ENCODE assay signal across 26 cellular contexts in the genomic region with DNA sequence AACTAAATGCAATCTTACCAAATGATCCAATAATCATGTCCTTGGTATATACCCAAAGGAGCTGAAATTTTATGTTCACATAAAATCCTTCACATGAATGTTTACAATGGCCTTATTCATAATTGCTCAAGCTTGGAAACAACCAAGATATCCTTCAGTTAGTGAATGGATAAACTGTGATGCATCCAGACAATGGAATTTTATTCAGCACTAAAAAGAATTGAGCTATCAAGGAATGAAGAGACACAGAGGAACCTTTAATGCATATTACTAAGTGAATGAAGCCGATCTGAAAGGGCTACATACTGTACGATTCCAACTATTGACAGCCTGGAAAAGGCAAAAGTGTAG.
"Had no signal": no experiment of that assay in that cellular context is flagged by ENCODE, and none has a peak within 500 bp of the region (broad histone marks: within the 10 kb centered on the region; RNA-seq: fewer than 3 reads in every experiment).

No MANE protein-coding gene starts in this region.

- H3K4me1 Mint-ChIP-seq: natural killer cell had no signal

- H3K4me3 Mint-ChIP-seq: natural killer cell; stimulated activated effector memory CD8-positive, alpha-beta T cell treated with anti-CD3 and anti-CD28 coated beads, Interleukin-12 subunit alpha, Interleukin-12 subunit beta, amount 100 ng/mL, for 72 hours had no signal

- H3K9me3 ChIP-seq: esophagus squamous epithelium, left lung, neutrophil, pancreas, right lobe of liver, stomach, thoracic aorta, tibial nerve, upper lobe of right lung, uterus had no signal

- H3K4me3 ChIP-seq: coronary artery, esophagus squamous epithelium, hepatocyte, left lung, pancreas, right lobe of liver, stomach, thoracic aorta, tibial nerve, upper lobe of right lung, uterus had no signal

- H3K36me3 Mint-ChIP-seq: natural killer cell; stimulated activated effector memory CD8-positive, alpha-beta T cell treated with anti-CD3 and anti-CD28 coated beads, Interleukin-12 subunit alpha, Interleukin-12 subunit beta, amount 100 ng/mL, for 72 hours had no signal

- H3K27ac Mint-ChIP-seq: natural killer cell; progenitor cell of endocrine pancreas; stimulated activated effector memory CD8-positive, alpha-beta T cell treated with anti-CD3 and anti-CD28 coated beads, Interleukin-12 subunit alpha, Interleukin-12 subunit beta, amount 100 ng/mL, for 72 hours had no signal

- H3K36me3 ChIP-seq: esophagus squamous epithelium, left lung, neutrophil, pancreas, right lobe of liver, stomach, thoracic aorta, tibial nerve, upper lobe of right lung, uterus had no signal

- H3K27ac ChIP-seq: coronary artery, esophagus squamous epithelium, hepatocyte, left lung, neutrophil, pancreas, right lobe of liver, stomach, thoracic aorta, tibial nerve, upper lobe of right lung, uterus had no signal

- DNase-seq: dermis blood vessel endothelial cell; effector memory CD4-positive, alpha-beta T cell; erythroblast; esophagus squamous epithelium; head of caudate nucleus; left cardiac atrium; left lung; mesendoderm; natural killer cell; pancreas; right lobe of liver; small intestine; stimulated activated CD4-positive, alpha-beta T cell treated with anti-CD3 and anti-CD28 coated beads, Interleukin-12 subunit alpha, Interleukin-12 subunit beta, amount 100 ng/mL, for 4 hours; stimulated activated CD4-positive, alpha-beta T cell treated with anti-CD3 and anti-CD28 coated beads, Interleukin-2, amount 100 ng/mL, for 24 hours; stimulated activated CD4-positive, alpha-beta T cell treated with anti-CD3 and anti-CD28 coated beads, Interleukin-4, amount 100 ng/mL, for 24 hours; stimulated activated naive CD4-positive, alpha-beta T cell treated with Interleukin-2 at 50 U/mL for 16 hours; stomach; upper lobe of right lung; uterus had no signal

- ATAC-seq: left cardiac atrium; left lung; natural killer cell; pancreas; right lobe of liver; stimulated activated effector memory CD8-positive, alpha-beta T cell treated with anti-CD3 and anti-CD28 coated beads, Interleukin-12 subunit alpha, Interleukin-12 subunit beta, amount 100 ng/mL, for 72 hours; upper lobe of right lung had no signal

- H3K4me1 ChIP-seq: esophagus squamous epithelium, left lung, pancreas, stomach, upper lobe of right lung, uterus had no signal
